ENCODE assay signal across 16 cellular contexts in genomic region chr7:151352512-151352911, GRCh38. TPM values are rescaled to one million over a fixed set of nuclear protein-coding genes. Genes with fewer than 3 reads are reported as not detected.
A peak's percentile ranks its signal among the peaks of the same experiment; 100 is the strongest.
DNase-seq lines count a peak whose midpoint lies in the region; ATAC-seq, FAIRE-seq and TF ChIP-seq lines count a peak whose summit lies in the region.
"Had no signal": no experiment of that assay in that cellular context is flagged by ENCODE, and none has a peak within 500 bp of the region (broad histone marks: within the 10 kb centered on the region; RNA-seq: fewer than 3 reads in every experiment).

No MANE protein-coding gene starts in this region.

- 69% methylated on average over 5 of the region's 5 CpGs for WGBS in GM12878 (ENCODE audit: insufficient coverage, insufficient replicate concordance, low lambda C conversion rate, missing lambda C conversion rate)
- WGBS in transverse colon (ENCODE audit: low coverage in 1 of 2), 2 donors, result 77 to 83% methylated on average over 5 of the region's 5 CpGs

- no peaks in the 10 kb centered on the region for H3K27me3 ChIP-seq in OCI-LY1 (ENCODE audit: insufficient read depth, low read length)
- no peaks in the 10 kb centered on the region for H3K27me3 ChIP-seq in GM12878 (replicated peaks in 1 of 2; ENCODE audit: control insufficient read depth in 2 of 2, insufficient read depth in 2 of 2, low read length in 1 of 2)
- no peaks in the 10 kb centered on the region for H3K27me3 ChIP-seq in transverse colon
- H3K27me3 ChIP-seq: gastrocnemius medialis had no signal

- H3K4me1 ChIP-seq in OCI-LY1 (ENCODE audit: insufficient read depth, low read length, severe bottlenecking) (peaks cover 37% of the 10 kb centered on the region), GM12878 (ENCODE audit: control insufficient read depth, insufficient read depth, low read length) (peaks cover 31% of the 10 kb centered on the region), transverse colon (peaks cover 6 to 32% (median 10%) of the 10 kb centered on the region in 4 donors)

- no peaks in the 10 kb centered on the region for H3K9me2 ChIP-seq in OCI-LY1 (ENCODE audit: low read depth, low read length)

- in situ Hi-C loops in GM12878 (cut with MboI), result loop anchor here (5.0 kb wide), 1 partner anchor 35 kb away; no protein-coding TSS in a partner anchor
- in situ Hi-C loops in transverse colon (cut with MboI; ENCODE audit: low pct_ligation_motif_present in 1 of 4, low pct_unique_long_range_greater_than_20kb in 1 of 4, low sequenced_read_pairs in 3 of 4), result loop anchor here in 3 of 4 donors (5.0 to 25.0 kb wide), 2 partner anchors 35 to 410 kb away; no protein-coding TSS in a partner anchor

- no peak for ATAC-seq in GM12878
- ATAC-seq: gastrocnemius medialis, PC-3 had no signal

- peak overlapping the region; percentile 91 for H3K27ac Mint-ChIP-seq in activated naive CD4-positive, alpha-beta T cell treated with anti-CD3 and anti-CD28 coated beads for 36 hours

- H3K4me2 ChIP-seq in OCI-LY1 (ENCODE audit: low read length) (no peak overlapping the region), GM12878 (ENCODE audit: control insufficient read depth, insufficient read depth) (peak overlapping the region; percentile 83)

- 0 out of 2 replicates have a peak overlapping the region, but pooled peaks have one; percentile 2 for H2AFZ ChIP-seq in OCI-LY1 (ENCODE audit: low read length)
- H2AFZ ChIP-seq in GM12878 (ENCODE audit: control insufficient read depth, low read depth, low read length), result peak overlapping the region; percentile 89

- H3K9ac ChIP-seq in OCI-LY1 (ENCODE audit: low read length) (no peak overlapping the region), GM12878 (ENCODE audit: control insufficient read depth, insufficient read depth, low read length) (peak overlapping the region; percentile 60)

- H3K4me1 Mint-ChIP-seq in activated naive CD4-positive, alpha-beta T cell treated with anti-CD3 and anti-CD28 coated beads for 36 hours (ENCODE audit: low read depth), result peaks cover 41% of the 10 kb centered on the region

- no peaks in the 10 kb centered on the region for H3K9me3 ChIP-seq in OCI-LY1 (ENCODE audit: low read length)
- no peaks in the 10 kb centered on the region for H3K9me3 ChIP-seq in GM12878 (replicated peaks; ENCODE audit: control insufficient read depth, insufficient read depth, low read length)
- H3K9me3 ChIP-seq in transverse colon, result no peaks in the 10 kb centered on the region
- H3K9me3 ChIP-seq: gastrocnemius medialis, prostate gland had no signal

- H3K79me2 ChIP-seq in OCI-LY1 (ENCODE audit: insufficient read depth, low read length) (no peaks in the 10 kb centered on the region), GM12878 (ENCODE audit: control insufficient read depth, insufficient read depth, low read length) (peaks cover 13% of the 10 kb centered on the region)

- H3K4me3 ChIP-seq in OCI-LY1 (ENCODE audit: low read depth, low read length, poor library complexity, severe bottlenecking) (no peak overlapping the region), GM12878 (no peak overlapping the region), transverse colon (no peak overlapping the region)
- H3K4me3 ChIP-seq: gastrocnemius medialis, prostate gland had no signal

- H3K27me3 Mint-ChIP-seq in activated naive CD4-positive, alpha-beta T cell treated with anti-CD3 and anti-CD28 coated beads for 36 hours (ENCODE audit: low read depth), result no peaks in the 10 kb centered on the region

- RAD21 ChIA-PET in GM12878 (lab: Charles Lee; ENCODE audit: unreplicated experiment), result interaction anchor here (0.7 to 5.2 kb wide), 11 partner anchors 10 to 282 kb away, joined by 3 to 104 read pairs (median 4); partner anchors contain the start of gene NUB1

- H3F3A ChIP-seq in OCI-LY1 (ENCODE audit: insufficient read depth, low read length), result no peaks in the 10 kb centered on the region

- peaks cover 24% of the 10 kb centered on the region for H3K36me3 Mint-ChIP-seq in activated naive CD4-positive, alpha-beta T cell treated with anti-CD3 and anti-CD28 coated beads for 36 hours (ENCODE audit: low read depth)

- TF ChIP-seq CTCF in OCI-LY1 (IDR thresholded peaks at IDR 0.05; ENCODE audit: low read length) (no peak), GM12878 (IDR thresholded peaks at IDR 0.05 in 2 of 3, conservative IDR thresholded peaks at IDR 0.05 in 1 of 3; ENCODE audit: control insufficient read depth in 2 of 3, extremely low read depth in 1 of 3, insufficient read depth in 1 of 3, low read depth in 3 of 3, low read length in 3 of 3) (no peak), transverse colon (IDR thresholded peaks at IDR 0.05) (no peak)

- FAIRE-seq in GM12878 (lab: Jason Lieb, UNC), result no peak
- FAIRE-seq: endothelial cell of umbilical vein had no signal

- CTCF ChIA-PET in activated naive CD4-positive, alpha-beta T cell treated with anti-CD3 and anti-CD28 coated beads for 36 hours (lab: Charles Lee), result interaction anchor here (1.0 to 11.9 kb wide), 14 partner anchors 12 to 407 kb away, joined by 3 to 208 read pairs (median 12); partner anchors contain the start of genes CRYGN and NUB1
- CTCF ChIA-PET in GM12878 (lab: Yijun Ruan, JAX), result interaction anchor here (0.8 to 11.9 kb wide), 21 partner anchors 8 to 408 kb away, joined by 3 to 252 read pairs (median 7); partner anchors contain the start of gene NUB1

- POLR2A ChIA-PET in GM12878 (lab: Charles Lee), result interaction anchor here (0.9 to 3.4 kb wide), 5 partner anchors 10 to 279 kb away, joined by 3 to 18 read pairs (median 3); partner anchors contain the start of gene NUB1

- H3K4me3 Mint-ChIP-seq in activated naive CD4-positive, alpha-beta T cell treated with anti-CD3 and anti-CD28 coated beads for 36 hours, result no peak overlapping the region

- H3K27ac ChIP-seq in OCI-LY1 (ENCODE audit: low read depth, low read length, poor library complexity, severe bottlenecking) (peak overlapping the region; percentile 60), GM12878 (ENCODE audit: control insufficient read depth, insufficient read depth) (peak overlapping the region; percentile 94), transverse colon (peak overlapping the region in 3 of 4 donors; percentile 10 to 23 (median 23))
- H3K27ac ChIP-seq: gastrocnemius medialis, prostate gland, VCaP had no signal

- TF ChIP-seq EP300 in GM12878 (IDR thresholded peaks at IDR 0.05; ENCODE audit: borderline replicate concordance in 1 of 2, control insufficient read depth in 1 of 2, low read depth in 2 of 2, low read length in 2 of 2) (no peak), transverse colon (IDR thresholded peaks at IDR 0.05; ENCODE audit: low read depth) (no peak)

- intact Hi-C loops in activated naive CD4-positive, alpha-beta T cell treated with anti-CD3 and anti-CD28 coated beads for 36 hours (cut with micrococcal nuclease), result loop anchor here (5.0 to 10.0 kb wide), 6 partner anchors 270 to 1110 kb away; partner anchors contain the start of genes FASTK, PRKAG2 and TMUB1
- intact Hi-C loops in GM12878 (cut with micrococcal nuclease; ENCODE audit: unreplicated experiment) (no loop called here), transverse colon (cut with DNase I; ENCODE audit: low total_unique reads) (no loop called here)

- H3K36me3 ChIP-seq in OCI-LY1 (ENCODE audit: insufficient read depth, low read length), result peaks cover 69% of the 10 kb centered on the region
- peaks cover 15 to 31% of the 10 kb centered on the region in 2 experiments for H3K36me3 ChIP-seq in GM12878 (ENCODE audit: control insufficient read depth in 2 of 2, insufficient read depth in 2 of 2, low read length in 1 of 2)
- H3K36me3 ChIP-seq in transverse colon, result peaks cover 0 to 53% (median 23%) of the 10 kb centered on the region in 4 donors

- no peak for DNase-seq in activated naive CD4-positive, alpha-beta T cell treated with anti-CD3 and anti-CD28 coated beads for 36 hours
- no peak for DNase-seq in activated naive CD4-positive, alpha-beta T cell (lab: John Stamatoyannopoulos, UW)
- no peak for DNase-seq in GM12878 (ENCODE audit: low read depth, low spot score)
- DNase-seq in transverse colon, result no peak
- DNase-seq in globus pallidus (ENCODE audit: low spot score), result no peak
- no peak for DNase-seq in cerebellum (ENCODE audit: low spot score)
- no peak for DNase-seq in NCI-H446 treated with DMSO at 0.1 percent for 48 hours (lab: John Stamatoyannopoulos, UW)
- DNase-seq: aorta, gastrocnemius medialis, NCI-H146, NCI-H510A, PC-3 had no signal

- H4K20me1 ChIP-seq in OCI-LY1 (ENCODE audit: insufficient read depth, low read length), result no peaks in the 10 kb centered on the region
- no peaks in the 10 kb centered on the region for H4K20me1 ChIP-seq in GM12878 (ENCODE audit: control insufficient read depth, insufficient read depth)

- BruUV-seq in GM12878 (replicated peaks; lab: Mats Ljungman, UMichigan), result no TSS peak

- H3K9me3 Mint-ChIP-seq in activated naive CD4-positive, alpha-beta T cell treated with anti-CD3 and anti-CD28 coated beads for 36 hours, result no peaks in the 10 kb centered on the region

- no peak for TF ChIP-seq RAD21 in GM12878 (IDR thresholded peaks at IDR 0.05; ENCODE audit: insufficient read depth, low read depth, low read length)

- TF ChIP-seq POLR2A in GM12878 (IDR thresholded peaks at IDR 0.05; ENCODE audit: low read depth, low read length) (no peak), transverse colon (IDR thresholded peaks at IDR 0.05) (no peak)

- SMC1A ChIA-PET in GM12878 (lab: Charles Lee; ENCODE audit: uncharacterized antibody, unreplicated experiment), result interaction anchor here (0.9 to 7.6 kb wide), 17 partner anchors 8 to 407 kb away, joined by 3 to 152 read pairs (median 6); partner anchors contain the start of gene NUB1

RNA-seq across cellular contexts. Expression of gene NUB1, which starts 10.9 kb away (rescaled TPM):
- 10 to 100 TPM; 46.6 to 50.3 TPM for total RNA-seq in activated naive CD4-positive, alpha-beta T cell treated with anti-CD3 and anti-CD28 coated beads for 36 hours
- 88.2 and 88.7 TPM in 2 replicates for total RNA-seq in GM12878 (2013; cell fraction: nucleolus; rRNA removed)
- total RNA-seq in GM12878 (2014; rRNA removed) (42.3 and 49.5 TPM in 2 replicates), GM12878 (2014; rRNA removed; fragmentation: Illumina TruSeq; extraction: Trizol) (64.0 and 65.6 TPM in 2 replicates), GM12878 (2021) (37.1 and 37.5 TPM in 2 replicates), transverse colon (10 to 100 TPM; 26.3 to 69.5 (median 56.4) TPM), cerebellum (29.6 TPM)
- polyA plus RNA-seq in GM12878 (2011; ENCODE audit: low read depth), result 26.5 TPM
- polyA plus RNA-seq in GM12878 (2011; rRNA removed) (58.0 and 106 TPM in 2 replicates), GM12878 (2014; fragmentation: Illumina TruSeq; extraction: Trizol) (102 and 177 TPM in 2 replicates), GM12878 (2014; fragmentation: Nextera tagmentation; extraction: Ambion mirVana) (10 to 100 TPM; 24.1 to 28.8 TPM), GM12878 (2014; rRNA removed) (37.4 and 49.1 TPM in 2 replicates), GM12878 (2016; fragmentation: Nextera tagmentation; extraction: Ambion mirVana) (10 to 100 TPM; 48.9 to 54.4 TPM)
- polyA plus RNA-seq in GM12878 (2011; cell fraction: cytosol; rRNA removed), result 36.1 and 36.7 TPM in 2 replicates
- 49.8 and 60.9 TPM in 2 replicates for polyA plus RNA-seq in GM12878 (2011; cell fraction: nucleus; rRNA removed)
- 36.2 and 57.3 TPM in 2 replicates for polyA plus RNA-seq in GM12878 (2012)
- 31.6 and 38.5 TPM in 2 replicates for polyA minus RNA-seq in GM12878 (2011; rRNA and poly(A)+ RNA removed)
- 12.8 and 16.1 TPM in 2 replicates for polyA minus RNA-seq in GM12878 (2011; cell fraction: cytosol; rRNA and poly(A)+ RNA removed)
- polyA minus RNA-seq in GM12878 (2011; cell fraction: nucleus; rRNA and poly(A)+ RNA removed), result 16.8 and 26.8 TPM in 2 replicates

RNA-seq across cellular contexts. Expression of gene WDR86, which starts 57.3 kb away (rescaled TPM):
- not detected for total RNA-seq in activated naive CD4-positive, alpha-beta T cell treated with anti-CD3 and anti-CD28 coated beads for 36 hours
- 5.1 and 8.3 TPM in 2 replicates for total RNA-seq in GM12878 (2013; cell fraction: nucleolus; rRNA removed)
- not detected in 2 replicates for total RNA-seq in GM12878 (2014; rRNA removed)
- not detected in 2 replicates for total RNA-seq in GM12878 (2014; rRNA removed; fragmentation: Illumina TruSeq; extraction: Trizol)
- not detected in 2 replicates for total RNA-seq in GM12878 (2021)
- polyA plus RNA-seq in GM12878 (2011; ENCODE audit: low read depth), result 0.29 TPM
- polyA plus RNA-seq in GM12878 (2011; rRNA removed), result 0.15 and 0.22 TPM in 2 replicates
- polyA plus RNA-seq in GM12878 (2011; cell fraction: cytosol; rRNA removed), result 0.24 and 0.38 TPM in 2 replicates
- 2.7 and 4.6 TPM in 2 replicates for polyA plus RNA-seq in GM12878 (2011; cell fraction: nucleus; rRNA removed)
- polyA plus RNA-seq in GM12878 (2012), result 0.26 and 0.65 TPM in 2 replicates
- not detected in 2 replicates for polyA plus RNA-seq in GM12878 (2014; fragmentation: Illumina TruSeq; extraction: Trizol)
- polyA plus RNA-seq in GM12878 (2014; fragmentation: Nextera tagmentation; extraction: Ambion mirVana), result under 1 TPM in 1 of 2 experiments, not detected in 1; 0.05 TPM
- not detected in 2 replicates for polyA plus RNA-seq in GM12878 (2014; rRNA removed)
- polyA plus RNA-seq in GM12878 (2016; fragmentation: Nextera tagmentation; extraction: Ambion mirVana), result under 1 TPM in 1 of 2 experiments, not detected in 1; 0.19 TPM
- polyA minus RNA-seq in GM12878 (2011; rRNA and poly(A)+ RNA removed), result 0.37 and 1.0 TPM in 2 replicates
- not detected in 2 replicates for polyA minus RNA-seq in GM12878 (2011; cell fraction: cytosol; rRNA and poly(A)+ RNA removed)
- polyA minus RNA-seq in GM12878 (2011; cell fraction: nucleus; rRNA and poly(A)+ RNA removed), result 0.57 and 0.73 TPM in 2 replicates
- total RNA-seq in transverse colon, result 10 to 100 TPM in 1 of 4 donors, 1 to 10 TPM in 3; 2.8 to 33.3 (median 7.1) TPM
- 33.8 TPM for total RNA-seq in cerebellum
- total RNA-seq: endothelial cell of umbilical vein, PC-3 had no signal
- polyA plus RNA-seq: endothelial cell of umbilical vein had no signal

Comparison
In these comparisons a context has a peak if more than half of its experiments do, and no peak if none do; other contexts are left out.
1. H3K27ac ChIP-seq: peak in every context shown above with its lines; median percentile 94 in GM12878; 60 in OCI-LY1; 23 in transverse colon.